ENCODE assay signal across 9 cellular contexts in genomic region chr14:64715628-64716412, GRCh38. TPM values are rescaled to one million over a fixed set of nuclear protein-coding genes. Genes with fewer than 3 reads are reported as not detected.
DNase-seq lines count a peak whose midpoint lies in the region; ATAC-seq, FAIRE-seq and TF ChIP-seq lines count a peak whose summit lies in the region.
"Had no signal": no experiment of that assay in that cellular context is flagged by ENCODE, and none has a peak within 500 bp of the region (broad histone marks: within the 10 kb centered on the region; RNA-seq: fewer than 3 reads in every experiment).

No MANE protein-coding gene starts in this region.

- POLR2A ChIA-PET in HCT116 (lab: Charles Lee): no interaction called here

- TF ChIP-seq POLR2A in HCT116 (IDR thresholded peaks at IDR 0.05; ENCODE audit: borderline replicate concordance, extremely low read depth, insufficient read depth, insufficient read length) (no peak), sigmoid colon (IDR thresholded peaks at IDR 0.05) (no peak), erythroblast (IDR thresholded peaks at IDR 0.05; ENCODE audit: low read length) (no peak)

- no peak for DNase-seq in HCT116 (ENCODE audit: low read depth, low spot score)
- DNase-seq in central memory CD8-positive, alpha-beta T cell (ENCODE audit: low spot score in 2 of 2): no peak
- no peak for DNase-seq in keratinocyte (ENCODE audit: low read depth, low spot score)
- peak; percentile 71 for DNase-seq in sigmoid colon
- DNase-seq in effector CD4-positive, alpha-beta T cell: no peak
- no peak for DNase-seq in LoVo (ENCODE audit: low spot score)
- DNase-seq in erythroblast (lab: John Stamatoyannopoulos, UW): no peak
- DNase-seq in activated T-cell treated with anti-CD3 and anti-CD28 coated beads, Interleukin-2, amount 50 U/mL, for 24 hours: no peak
- DNase-seq: NCI-H2081 treated with DMSO at 0.1 percent for 48 hours had no signal

- no peaks in the 10 kb centered on the region for H3K27me3 ChIP-seq in HCT116 (ENCODE audit: insufficient read depth, low read length)
- no peaks in the 10 kb centered on the region for H3K27me3 ChIP-seq in keratinocyte (ENCODE audit: control insufficient read depth, extremely low read depth, insufficient read depth, low read length)
- no peaks in the 10 kb centered on the region for H3K27me3 ChIP-seq in sigmoid colon

- dilution Hi-C loops in keratinocyte (cut with MboI; ENCODE audit: extremely low pct_ligation_motif_present, low sequenced_read_pairs): no loop called here

- H3K4me3 ChIP-seq in HCT116 (replicated peaks in 1 of 2; ENCODE audit: low read depth in 1 of 2, low read length in 2 of 2) (no peak overlapping the region), keratinocyte (ENCODE audit: control insufficient read depth in 2 of 3, extremely low read depth in 1 of 3, insufficient read depth in 2 of 3, low read depth in 1 of 3, low read length in 3 of 3) (peak overlapping the region; percentile 20 to 50 (median 46)), sigmoid colon (peak overlapping the region; percentile 22 to 51 (median 44))

- peaks cover 11% of the 10 kb centered on the region for H3K27me3 Mint-ChIP-seq in central memory CD8-positive, alpha-beta T cell
- no peaks in the 10 kb centered on the region for H3K27me3 Mint-ChIP-seq in activated T-cell treated with anti-CD3 and anti-CD28 coated beads, Interleukin-2, amount 50 U/mL, for 24 hours

- no peak overlapping the region for H2AFZ ChIP-seq in HCT116 (ENCODE audit: low read depth, low read length, poor library complexity, severe bottlenecking)
- no peak overlapping the region for H2AFZ ChIP-seq in keratinocyte (ENCODE audit: control insufficient read depth, low read length)

- no peak overlapping the region for H3K4me3 Mint-ChIP-seq in central memory CD8-positive, alpha-beta T cell
- H3K4me3 Mint-ChIP-seq in activated T-cell treated with anti-CD3 and anti-CD28 coated beads, Interleukin-2, amount 50 U/mL, for 24 hours: no peak overlapping the region

- intact Hi-C loops in HCT116 (cut with micrococcal nuclease): no loop called here
- intact Hi-C loops in sigmoid colon (cut with DNase I): loop anchor here (2.0 kb wide), 1 partner anchor 35 kb away; no protein-coding TSS in a partner anchor

- peaks cover 11% of the 10 kb centered on the region for H3K9me3 Mint-ChIP-seq in central memory CD8-positive, alpha-beta T cell
- H3K9me3 Mint-ChIP-seq in activated T-cell treated with anti-CD3 and anti-CD28 coated beads, Interleukin-2, amount 50 U/mL, for 24 hours: peaks cover 17% of the 10 kb centered on the region

- TF ChIP-seq CTCF in HCT116 (IDR thresholded peaks at IDR 0.05 in 2 of 3, conservative IDR thresholded peaks at IDR 0.05 in 1 of 3; ENCODE audit: borderline replicate concordance in 1 of 3, insufficient read depth in 1 of 3, low read depth in 2 of 3, low read length in 2 of 3): no peak
- TF ChIP-seq CTCF in keratinocyte (optimal IDR thresholded peaks at IDR 0.05 in 1 of 3, IDR thresholded peaks at IDR 0.05 in 1 of 3, conservative IDR thresholded peaks at IDR 0.05 in 1 of 3; ENCODE audit: extremely low read depth in 1 of 3, insufficient read depth in 2 of 3, low read length in 3 of 3): no peak
- TF ChIP-seq CTCF in sigmoid colon (IDR thresholded peaks at IDR 0.05): no peak

- no peaks in the 10 kb centered on the region for H4K20me1 ChIP-seq in HCT116 (ENCODE audit: insufficient read depth)
- H4K20me1 ChIP-seq in keratinocyte (ENCODE audit: control insufficient read depth, extremely low read depth, insufficient read depth, low read length): no peaks in the 10 kb centered on the region

- no peaks in the 10 kb centered on the region for H3K9me3 ChIP-seq in HCT116 (ENCODE audit: control insufficient read depth in 1 of 2, insufficient read depth in 1 of 2, low read depth in 1 of 2, low read length in 2 of 2)
- no peaks in the 10 kb centered on the region for H3K9me3 ChIP-seq in keratinocyte (ENCODE audit: control insufficient read depth, low read depth, low read length)
- no peaks in the 10 kb centered on the region for H3K9me3 ChIP-seq in sigmoid colon

- peaks cover 4% of the 10 kb centered on the region for H3K36me3 Mint-ChIP-seq in central memory CD8-positive, alpha-beta T cell (ENCODE audit: insufficient read depth)
- H3K36me3 Mint-ChIP-seq in activated T-cell treated with anti-CD3 and anti-CD28 coated beads, Interleukin-2, amount 50 U/mL, for 24 hours (ENCODE audit: low read depth): peaks cover 2% of the 10 kb centered on the region

- H3K9ac ChIP-seq in HCT116 (ENCODE audit: low read length): 0 out of 2 replicates have a peak overlapping the region, but pooled peaks have one; percentile 3
- peak overlapping the region; percentile 84 for H3K9ac ChIP-seq in keratinocyte (ENCODE audit: control insufficient read depth, extremely low read depth, insufficient read depth, low read length)

- no peaks in the 10 kb centered on the region for H3K9me1 ChIP-seq in keratinocyte (ENCODE audit: control insufficient read depth, extremely low read depth, insufficient read depth, low read length)

- WGBS in sigmoid colon, 2 donors: 12 to 58% methylated on average over 22 of the region's 22 CpGs

- H3K79me2 ChIP-seq in HCT116 (ENCODE audit: insufficient read depth, low read length) (peaks cover 96% of the 10 kb centered on the region), keratinocyte (ENCODE audit: control insufficient read depth, insufficient read depth, low read length) (peaks cover 94% of the 10 kb centered on the region)

- peak overlapping the region; percentile 56 for H3K27ac Mint-ChIP-seq in central memory CD8-positive, alpha-beta T cell (ENCODE audit: low read depth)
- H3K27ac Mint-ChIP-seq in activated T-cell treated with anti-CD3 and anti-CD28 coated beads, Interleukin-2, amount 50 U/mL, for 24 hours: no peak overlapping the region

- FAIRE-seq in keratinocyte (lab: Jason Lieb, UNC): no peak

- TF ChIP-seq RAD21 in HCT116 (IDR thresholded peaks at IDR 0.05; ENCODE audit: low read depth): no peak

- peaks cover 77% of the 10 kb centered on the region for H3K4me1 Mint-ChIP-seq in central memory CD8-positive, alpha-beta T cell
- peaks cover 45% of the 10 kb centered on the region for H3K4me1 Mint-ChIP-seq in activated T-cell treated with anti-CD3 and anti-CD28 coated beads, Interleukin-2, amount 50 U/mL, for 24 hours (ENCODE audit: low read depth)

- RAD21 ChIA-PET in HCT116 (lab: Charles Lee; ENCODE audit: low non-redundant PET in 1 of 2, low total read pairs in 2 of 2, uncharacterized antibody in 2 of 2, unreplicated experiment in 2 of 2): no interaction called here

- H3K9me2 ChIP-seq in HCT116 (ENCODE audit: insufficient read depth): no peaks in the 10 kb centered on the region

- CTCF ChIA-PET in HCT116 (lab: Charles Lee): interaction anchor here (0.7 kb wide), 1 partner anchor 406 kb away, joined by 3 read pairs; no protein-coding TSS in a partner anchor

- ATAC-seq in HCT116: no peak
- no peak for ATAC-seq in central memory CD8-positive, alpha-beta T cell (replicated peaks; ENCODE audit: extremely low read depth, poor library complexity, severe bottlenecking)

- H3K36me3 ChIP-seq in HCT116 (ENCODE audit: control insufficient read depth in 1 of 2, insufficient read depth in 2 of 2, low read length in 2 of 2): peaks cover 0 to 3% of the 10 kb centered on the region in 2 experiments; a peak in 1 of 4 replicates
- peaks cover 4 to 30% of the 10 kb centered on the region in 2 experiments for H3K36me3 ChIP-seq in keratinocyte (ENCODE audit: control insufficient read depth in 2 of 2, extremely low read depth in 1 of 2, insufficient read depth in 2 of 2, low read length in 2 of 2)
- H3K36me3 ChIP-seq in sigmoid colon: no peaks in the 10 kb centered on the region

- peaks cover 60 to 69% of the 10 kb centered on the region in 2 experiments for H3K4me1 ChIP-seq in HCT116 (ENCODE audit: control insufficient read depth in 1 of 2, insufficient read depth in 2 of 2, low read length in 2 of 2)
- peaks cover 70% of the 10 kb centered on the region for H3K4me1 ChIP-seq in keratinocyte (ENCODE audit: control insufficient read depth, extremely low read depth, insufficient read depth, low read length)
- peaks cover 0 to 78% (median 75%) of the 10 kb centered on the region in 4 donors for H3K4me1 ChIP-seq in sigmoid colon

- H3K27ac ChIP-seq in HCT116 (ENCODE audit: low read depth, low read length) (peak overlapping the region; percentile 43; the same call in 1 of the 2 replicates), keratinocyte (ENCODE audit: control insufficient read depth, insufficient read depth, low read length) (peak overlapping the region; percentile 90), sigmoid colon (peak overlapping the region; percentile 82 to 90 (median 86))

- H3K4me2 ChIP-seq in HCT116 (ENCODE audit: low read length) (peak overlapping the region; percentile 74), keratinocyte (ENCODE audit: control insufficient read depth, extremely low read depth, insufficient read depth, low read depth, low read length) (peak overlapping the region; percentile 86)

- BruUV-seq in HCT116 (replicated peaks; lab: Mats Ljungman, UMichigan): no TSS peak

- TF ChIP-seq EP300 in sigmoid colon (IDR thresholded peaks at IDR 0.05): no peak

TF ChIP-seq in HCT116, 20 proteins besides CTCF, POLR2A, EP300 and RAD21:
- TF ChIP-seq, protein P1, sequence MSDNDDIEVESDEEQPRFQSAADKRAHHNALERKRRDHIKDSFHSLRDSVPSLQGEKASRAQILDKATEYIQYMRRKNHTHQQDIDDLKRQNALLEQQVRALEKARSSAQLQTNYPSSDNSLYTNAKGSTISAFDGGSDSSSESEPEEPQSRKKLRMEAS (IDR thresholded peaks at IDR 0.05): no peak
- TF ChIP-seq SIN3A (IDR thresholded peaks at IDR 0.05; ENCODE audit: low read depth): no peak

RNA-seq across cellular contexts. Expression of gene PLEKHG3, which starts 11.6 kb away (rescaled TPM):
- total RNA-seq in HCT116 (2021; ENCODE audit: unreplicated experiment): 55.6 TPM
- polyA plus RNA-seq in HCT116 (2012): 36.0 and 37.8 TPM in 2 replicates
- 71.0 to 89.1 TPM (median 73.2 TPM) in 3 replicates for polyA plus RNA-seq in keratinocyte
- polyA plus RNA-seq in keratinocyte (2011; ENCODE audit: low read depth): 19.7 TPM
- polyA plus RNA-seq in keratinocyte (2011; cell fraction: cytosol; rRNA removed): 49.2 and 65.2 TPM in 2 replicates
- 171 and 186 TPM in 2 replicates for polyA plus RNA-seq in keratinocyte (2011; cell fraction: nucleus; rRNA removed)
- 36.9 and 94.1 TPM in 2 replicates for polyA plus RNA-seq in keratinocyte (2012; ENCODE audit: low replicate concordance)
- polyA minus RNA-seq in keratinocyte: 96.2 to 104 TPM (median 102 TPM) in 3 replicates
- 107 TPM for polyA minus RNA-seq in keratinocyte (2011; cell fraction: cytosol; rRNA and poly(A)+ RNA removed)
- 103 and 143 TPM in 2 replicates for polyA minus RNA-seq in keratinocyte (2011; cell fraction: nucleus; rRNA and poly(A)+ RNA removed)
- total RNA-seq in sigmoid colon: 10 to 100 TPM; 34.4 to 67.9 (median 52.3) TPM
- 10 to 100 TPM; 16.9 to 26.8 (median 17.4) TPM for polyA plus RNA-seq in sigmoid colon

Comparison
In these comparisons a context has a peak if more than half of its experiments do, and no peak if none do; other contexts are left out.
1. H3K4me3 ChIP-seq: peak in keratinocyte (3 of 3) and sigmoid colon (4 of 4); none in HCT116 (0 of 2).
2. Peak in every context shown above with its lines, with median percentiles within 50 percentile points of each other: H3K27ac ChIP-seq.